ENCODE assay signal across 9 cellular contexts in the genomic region with DNA sequence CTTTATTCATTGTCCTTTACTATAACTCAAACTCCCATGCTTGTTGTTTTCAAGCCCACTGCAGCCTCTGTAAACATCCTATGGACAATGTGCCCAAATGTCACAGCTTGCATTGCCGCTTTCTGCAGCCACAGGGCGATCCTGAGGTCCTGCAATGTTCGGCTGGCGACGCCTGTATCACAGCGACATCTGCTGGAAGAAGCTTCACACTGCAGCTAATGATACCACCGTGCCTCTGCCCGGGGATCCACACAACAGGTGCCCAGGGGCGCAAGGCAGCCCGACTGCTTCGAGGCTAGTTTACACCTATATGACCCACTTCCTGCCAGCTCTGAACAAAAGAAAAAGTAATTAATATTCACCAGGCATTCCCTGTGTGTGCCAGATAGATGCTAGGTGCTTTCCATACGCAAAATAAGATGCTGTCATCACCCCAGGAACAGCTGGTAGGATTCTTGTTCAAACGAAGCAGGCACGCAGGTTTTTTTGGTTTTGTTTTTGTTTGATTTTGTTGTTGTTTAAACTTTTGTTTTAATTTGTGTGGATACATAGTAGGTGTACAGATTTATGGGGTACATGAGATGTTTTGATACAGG.
A peak's percentile ranks its signal among the peaks of the same experiment; 100 is the strongest.
DNase-seq lines count a peak whose midpoint lies in the region; ATAC-seq, FAIRE-seq and TF ChIP-seq lines count a peak whose summit lies in the region.
"Had no signal": no experiment of that assay in that cellular context is flagged by ENCODE, and none has a peak within 500 bp of the region (broad histone marks: within the 10 kb centered on the region; RNA-seq: fewer than 3 reads in every experiment).

No MANE protein-coding gene starts in this region.

- intact Hi-C loops in HepG2 (cut with micrococcal nuclease; ENCODE audit: unreplicated experiment): loop anchor here (5.0 kb wide), 3 partner anchors 69 to 1949 kb away; no protein-coding TSS in a partner anchor

- POLR2A ChIA-PET in BJ (lab: Charles Lee) (interaction anchor here (0.7 kb wide), 1 partner anchor 392 kb away, joined by 4 read pairs; no protein-coding TSS in a partner anchor), HepG2 (lab: Yijun Ruan, JAX) (no interaction called here)

- H3K27me3 ChIP-seq in BJ (ENCODE audit: control insufficient read depth, insufficient read depth, low read length): no peaks in the 10 kb centered on the region
- H3K27me3 ChIP-seq in HepG2 (ENCODE audit: control insufficient read depth in 1 of 2, insufficient read depth in 2 of 2, low read length in 2 of 2): no peaks in the 10 kb centered on the region

- peak; percentile 96 for ATAC-seq in GM18870 (IDR thresholded peaks at IDR 0.05; ENCODE audit: unreplicated experiment)
- peak; percentile 98 for ATAC-seq in HG03066 (IDR thresholded peaks at IDR 0.05; ENCODE audit: low read depth, unreplicated experiment)
- ATAC-seq in HepG2: peak; percentile 99

- no peak for DNase-seq in BJ (ENCODE audit: low read depth)
- DNase-seq in NCI-H2171 treated with DMSO at 0.1 percent for 48 hours (lab: John Stamatoyannopoulos, UW): peak; percentile 54
- peak; percentile 12 for DNase-seq in activated CD4-positive, CD25-positive, alpha-beta regulatory T cell treated with anti-CD3 and anti-CD28 coated beads, Interleukin-2, amount 50 U/mL, for 16 hours (ENCODE audit: low read depth, low spot score)
- DNase-seq in cerebellum (ENCODE audit: low spot score): peak; percentile 69
- peak; percentile 64 for DNase-seq in HepG2 (ENCODE audit: low spot score)
- DNase-seq in stimulated activated CD4-positive, alpha-beta T cell treated with anti-CD3 and anti-CD28 coated beads, TNF-alpha, amount 100 ng/mL, for 24 hours (ENCODE audit: low read depth in 3 of 3): peak; percentile 31 to 46 (median 44)

- in situ Hi-C loops in HepG2 (cut with HindIII; ENCODE audit: extremely low pct_ligation_motif_present, low pct_unique_long_range_greater_than_20kb): loop anchor here (25.0 kb wide), 1 partner anchor 1059 kb away; no protein-coding TSS in a partner anchor

- TF ChIP-seq POLR2A in HepG2 (IDR thresholded peaks at IDR 0.05; ENCODE audit: insufficient read depth in 1 of 2, low read depth in 2 of 2, low read length in 2 of 2): no peak

- CTCF ChIA-PET in BJ (lab: Yijun Ruan, JAX): interaction anchor here (0.5 to 2.1 kb wide), 31 partner anchors 9 to 1076 kb away, joined by 3 to 26 read pairs (median 4); no protein-coding TSS in a partner anchor
- CTCF ChIA-PET in HepG2 (lab: Yijun Ruan, JAX; ENCODE audit: low intra/inter-chr PET ratio, low total read pairs): interaction anchor here (0.8 kb wide), 1 partner anchor 1075 kb away, joined by 3 read pairs; no protein-coding TSS in a partner anchor

- TF ChIP-seq CTCF in BJ (IDR thresholded peaks at IDR 0.05; ENCODE audit: insufficient read depth, low read depth, low read length) (peak; percentile 96), HepG2 (CRISPR knock-in tag; IDR thresholded peaks at IDR 0.05) (peak; percentile 96)

- no peaks in the 10 kb centered on the region for H3K9me3 ChIP-seq in HepG2 (ENCODE audit: low read length)

- H2AFZ ChIP-seq in HepG2 (ENCODE audit: low read length): no peak overlapping the region

- no peak overlapping the region for H3K4me3 ChIP-seq in BJ (ENCODE audit: low read depth, low read length)
- H3K4me3 ChIP-seq in HepG2 (replicated peaks in 1 of 3; ENCODE audit: insufficient read depth in 1 of 3, low read depth in 2 of 3, low read length in 3 of 3): no peak overlapping the region
- H3K4me3 ChIP-seq: SK-N-MC had no signal

- H3K36me3 ChIP-seq in BJ (ENCODE audit: control insufficient read depth, insufficient read depth, low read length): no peaks in the 10 kb centered on the region
- H3K36me3 ChIP-seq in HepG2 (replicated peaks in 1 of 2; ENCODE audit: control insufficient read depth in 1 of 2, insufficient read depth in 2 of 2, low read length in 2 of 2): no peaks in the 10 kb centered on the region

- no peak overlapping the region for H3K4me2 ChIP-seq in HepG2 (ENCODE audit: low read depth, low read length)

- FAIRE-seq in HepG2 (lab: Jason Lieb, UNC): peak; percentile 86

- BruUV-seq in HepG2 (replicated peaks; lab: Mats Ljungman, UMichigan): no TSS peak

- no peak overlapping the region for H3K9ac ChIP-seq in HepG2 (ENCODE audit: insufficient read depth, low read depth, low read length)

- peak; percentile 81 for TF ChIP-seq RAD21 in HepG2 (CRISPR knock-in tag; IDR thresholded peaks at IDR 0.05)

- no peaks in the 10 kb centered on the region for H3K79me2 ChIP-seq in HepG2 (ENCODE audit: insufficient read depth, low read length)

- 8% methylated on average over 14 of the region's 14 CpGs for WGBS in HepG2 (ENCODE audit: low lambda C conversion rate)

- H3K27ac ChIP-seq in HepG2 (ENCODE audit: extremely low read length, insufficient read depth, low read length): no peak overlapping the region
- H3K27ac ChIP-seq: SK-N-MC had no signal

- no peak for TF ChIP-seq EP300 in HepG2 (IDR thresholded peaks at IDR 0.05; ENCODE audit: low read depth in 2 of 2, low read length in 2 of 2)
- TF ChIP-seq EP300 in HepG2 (CRISPR knock-in tag; IDR thresholded peaks at IDR 0.05; ENCODE audit: borderline replicate concordance): no peak

- no peaks in the 10 kb centered on the region for H4K20me1 ChIP-seq in HepG2 (ENCODE audit: insufficient read depth, low read length)

- no peaks in the 10 kb centered on the region for H3K4me1 ChIP-seq in HepG2 (ENCODE audit: insufficient read depth, low read length)

TF ChIP-seq in HepG2, 621 proteins besides CTCF, POLR2A, EP300 and RAD21 (continues in another document):
- TF ChIP-seq FOXA1 (IDR thresholded peaks at IDR 0.05) (no peak), FOXA1 (CRISPR knock-in tag; IDR thresholded peaks at IDR 0.05) (peak; percentile 56; the same call in 1 of the 2 replicates), ZNF292 (CRISPR knock-in tag; IDR thresholded peaks at IDR 0.05; ENCODE audit: borderline replicate concordance, low read depth) (no peak), ZNF792 (CRISPR knock-in tag; IDR thresholded peaks at IDR 0.05) (no peak), ZFP62 (CRISPR knock-in tag; IDR thresholded peaks at IDR 0.05) (no peak), STAG1 (CRISPR knock-in tag; IDR thresholded peaks at IDR 0.05) (peak; percentile 94), NFKB2 (CRISPR knock-in tag; IDR thresholded peaks at IDR 0.05; ENCODE audit: borderline replicate concordance) (0 out of 2 replicates have a peak, but pooled peaks have one; percentile 30), TEAD3 (CRISPR knock-in tag; optimal IDR thresholded peaks at IDR 0.05; ENCODE audit: borderline replicate concordance) (peak; percentile 38), FOSL2 (CRISPR knock-in tag; IDR thresholded peaks at IDR 0.05) (peak; percentile 32), CCAR2 (optimal IDR thresholded peaks at IDR 0.05; ENCODE audit: low read depth, low read length) (no peak), SNAPC2 (CRISPR knock-in tag; IDR thresholded peaks at IDR 0.05) (no peak), FOXA3 (CRISPR knock-in tag; IDR thresholded peaks at IDR 0.05) (0 out of 2 replicates have a peak, but pooled peaks have one; percentile 14), HOXA7 (CRISPR knock-in tag; IDR thresholded peaks at IDR 0.05) (no peak), ZNF382 (CRISPR knock-in tag; IDR thresholded peaks at IDR 0.05; ENCODE audit: borderline replicate concordance) (no peak), ZNF343 (CRISPR knock-in tag; IDR thresholded peaks at IDR 0.05) (no peak), ZNF143 (CRISPR knock-in tag; IDR thresholded peaks at IDR 0.05) (no peak)
- TF ChIP-seq, protein P1, sequence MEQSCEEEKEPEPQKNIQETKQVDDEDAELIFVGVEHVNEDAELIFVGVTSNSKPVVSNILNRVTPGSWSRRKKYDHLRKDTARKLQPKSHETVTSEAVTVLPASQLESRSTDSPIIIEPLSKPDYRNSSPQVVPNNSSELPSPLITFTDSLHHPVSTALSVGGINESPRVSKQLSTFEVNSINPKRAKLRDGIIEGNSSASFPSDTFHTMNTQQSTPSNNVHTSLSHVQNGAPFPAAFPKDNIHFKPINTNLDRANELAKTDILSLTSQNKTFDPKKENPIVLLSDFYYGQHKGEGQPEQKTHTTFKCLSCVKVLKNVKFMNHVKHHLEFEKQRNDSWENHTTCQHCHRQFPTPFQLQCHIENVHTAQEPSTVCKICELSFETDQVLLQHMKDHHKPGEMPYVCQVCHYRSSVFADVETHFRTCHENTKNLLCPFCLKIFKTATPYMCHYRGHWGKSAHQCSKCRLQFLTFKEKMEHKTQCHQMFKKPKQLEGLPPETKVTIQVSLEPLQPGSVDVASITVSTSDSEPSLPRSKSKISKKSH (CRISPR knock-in tag; IDR thresholded peaks at IDR 0.05; ENCODE audit: borderline replicate concordance): no peak
- TF ChIP-seq, protein P2, sequence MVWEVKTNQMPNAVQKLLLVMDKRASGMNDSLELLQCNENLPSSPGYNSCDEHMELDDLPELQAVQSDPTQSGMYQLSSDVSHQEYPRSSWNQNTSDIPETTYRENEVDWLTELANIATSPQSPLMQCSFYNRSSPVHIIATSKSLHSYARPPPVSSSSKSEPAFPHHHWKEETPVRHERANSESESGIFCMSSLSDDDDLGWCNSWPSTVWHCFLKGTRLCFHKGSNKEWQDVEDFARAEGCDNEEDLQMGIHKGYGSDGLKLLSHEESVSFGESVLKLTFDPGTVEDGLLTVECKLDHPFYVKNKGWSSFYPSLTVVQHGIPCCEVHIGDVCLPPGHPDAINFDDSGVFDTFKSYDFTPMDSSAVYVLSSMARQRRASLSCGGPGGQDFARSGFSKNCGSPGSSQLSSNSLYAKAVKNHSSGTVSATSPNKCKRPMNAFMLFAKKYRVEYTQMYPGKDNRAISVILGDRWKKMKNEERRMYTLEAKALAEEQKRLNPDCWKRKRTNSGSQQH (CRISPR knock-in tag; IDR thresholded peaks at IDR 0.05; ENCODE audit: low read depth): no peak
- TF ChIP-seq, protein P3, sequence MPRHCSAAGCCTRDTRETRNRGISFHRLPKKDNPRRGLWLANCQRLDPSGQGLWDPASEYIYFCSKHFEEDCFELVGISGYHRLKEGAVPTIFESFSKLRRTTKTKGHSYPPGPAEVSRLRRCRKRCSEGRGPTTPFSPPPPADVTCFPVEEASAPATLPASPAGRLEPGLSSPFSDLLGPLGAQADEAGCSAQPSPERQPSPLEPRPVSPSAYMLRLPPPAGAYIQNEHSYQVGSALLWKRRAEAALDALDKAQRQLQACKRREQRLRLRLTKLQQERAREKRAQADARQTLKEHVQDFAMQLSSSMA (CRISPR knock-in tag; IDR thresholded peaks at IDR 0.05): no peak
